27 cellular contexts compared by ENCODE assay signal in genomic region chr3:71371282-71371681, GRCh38.
A peak's percentile ranks its signal among the peaks of the same experiment; 100 is the strongest.
DNase-seq lines count a peak whose midpoint lies in the region; ATAC-seq and TF ChIP-seq lines count a peak whose summit lies in the region.
"Had no signal": no experiment of that assay in that cellular context is flagged by ENCODE, and none has a peak within 500 bp of the region (broad histone marks: within the 10 kb centered on the region; RNA-seq: fewer than 3 reads in every experiment).

No MANE protein-coding gene starts in this region.

- TF ChIP-seq CTCF in mammary epithelial cell (conservative IDR thresholded peaks at IDR 0.05 in 1 of 2, IDR thresholded peaks at IDR 0.05 in 1 of 2; ENCODE audit: extremely low read depth in 1 of 2, insufficient read depth in 1 of 2, low read depth in 1 of 2, low read length in 2 of 2) (no peak), Caco-2 (IDR thresholded peaks at IDR 0.05; ENCODE audit: insufficient read depth in 1 of 2, low read depth in 1 of 2, low read length in 1 of 2, severe bottlenecking in 1 of 2, unreplicated experiment in 1 of 2) (no peak)

- POLR2A ChIA-PET in Caco-2 (lab: Charles Lee): no interaction called here

- peak overlapping the region; percentile 13 for H3K4me3 Mint-ChIP-seq in activated naive CD8-positive, alpha-beta T cell
- no peak overlapping the region for H3K4me3 Mint-ChIP-seq in activated naive CD8-positive, alpha-beta T cell treated with anti-CD3 and anti-CD28 coated beads, Interleukin-2, amount 50 U/mL, for 24 hours
- no peak overlapping the region for H3K4me3 Mint-ChIP-seq in Caco-2 (ENCODE audit: unreplicated experiment)
- H3K4me3 Mint-ChIP-seq: B cell; brain; endodermal cell; stimulated activated naive CD8-positive, alpha-beta T cell treated with anti-CD3 and anti-CD28 coated beads, Interleukin-15, amount 100 ng/mL, for 72 hours; WTC11 had no signal

- H3K4ac ChIP-seq in mesendoderm (ENCODE audit: low read depth, low read length): no peak overlapping the region

- H3K9me3 Mint-ChIP-seq in activated naive CD8-positive, alpha-beta T cell (ENCODE audit: low read depth): no peaks in the 10 kb centered on the region
- no peaks in the 10 kb centered on the region for H3K9me3 Mint-ChIP-seq in activated naive CD8-positive, alpha-beta T cell treated with anti-CD3 and anti-CD28 coated beads, Interleukin-2, amount 50 U/mL, for 24 hours
- no peaks in the 10 kb centered on the region for H3K9me3 Mint-ChIP-seq in Caco-2 (ENCODE audit: unreplicated experiment)
- H3K9me3 Mint-ChIP-seq: brain; endodermal cell; stimulated activated naive CD8-positive, alpha-beta T cell treated with anti-CD3 and anti-CD28 coated beads, Interleukin-15, amount 100 ng/mL, for 72 hours; WTC11 had no signal

- no peak overlapping the region for H3K56ac ChIP-seq in mesendoderm (ENCODE audit: low read length)

- H3K79me1 ChIP-seq in mesendoderm (ENCODE audit: low read length): no peaks in the 10 kb centered on the region

- H2AK5ac ChIP-seq in mesendoderm (ENCODE audit: low read length): no peak overlapping the region

- in situ Hi-C loops in mammary epithelial cell (cut with MboI; ENCODE audit: low sequenced_read_pairs in 2 of 2): no loop called here

- WGBS in mammary epithelial cell (ENCODE audit: low coverage, missing lambda C conversion rate): 51% methylated on average over 6 of the region's 6 CpGs
- no CpG with 5 or more reads among the region's 6 CpGs for WGBS in mesendoderm (ENCODE audit: extremely low coverage, insufficient coverage, low lambda C conversion rate)

- H3K4me1 ChIP-seq in mammary epithelial cell (ENCODE audit: insufficient read depth, low read length) (no peaks in the 10 kb centered on the region), mesendoderm (ENCODE audit: control insufficient read depth, low read depth, low read length) (peaks cover 2% of the 10 kb centered on the region), Caco-2 (peaks cover 12% of the 10 kb centered on the region)
- H3K4me1 ChIP-seq: A549, colonic mucosa, prostate gland had no signal

- BruUV-seq in mammary epithelial cell (replicated peaks; lab: Mats Ljungman, UMichigan) (no TSS peak), Caco-2 (replicated peaks; lab: Mats Ljungman, UMichigan) (no TSS peak)

- no peak overlapping the region for H2BK5ac ChIP-seq in mesendoderm (ENCODE audit: low read length)

- DNase-seq in activated naive CD8-positive, alpha-beta T cell treated with anti-CD3 and anti-CD28 coated beads, Interleukin-2, amount 50 U/mL, for 24 hours: no peak
- peak; percentile 52 for DNase-seq in mammary epithelial cell
- DNase-seq in mesendoderm: no peak
- DNase-seq in Caco-2: no peak
- no peak for DNase-seq in COLO668 (lab: John Stamatoyannopoulos, UW; ENCODE audit: unreplicated experiment)
- DNase-seq: activated CD4-positive, alpha-beta T cell treated with anti-CD3 and anti-CD28 coated beads, Interleukin-2, amount 50 U/mL, for 4 hours; activated CD8-positive, alpha-beta memory T cell treated with anti-CD3 and anti-CD28 coated beads, Interleukin-2, amount 50 U/mL, for 48 hours; Calu3; colonic mucosa; endodermal cell; lower lobe of right lung; NCI-H1105 treated with DMSO at 0.1 percent for 48 hours; NCI-H2029 treated with DMSO at 0.1 percent for 48 hours; NCI-H226; NCI-H774; Right ventricle myocardium superior; stimulated activated CD4-positive, alpha-beta T cell treated with anti-CD3 and anti-CD28 coated beads, Interleukin-15, amount 100 ng/mL, for 24 hours; stimulated activated naive CD8-positive, alpha-beta T cell treated with anti-CD3 and anti-CD28 coated beads, Interleukin-15, amount 100 ng/mL, for 72 hours; transverse colon had no signal

- no peak overlapping the region for H4K8ac ChIP-seq in mesendoderm (ENCODE audit: low read depth, low read length)

- no peak overlapping the region for H2AFZ ChIP-seq in mammary epithelial cell (ENCODE audit: low read depth, low read length)

- H3K9me3 ChIP-seq in mammary epithelial cell (replicated peaks; ENCODE audit: insufficient read depth, low read length): no peaks in the 10 kb centered on the region
- H3K9me3 ChIP-seq in Caco-2: no peaks in the 10 kb centered on the region
- H3K9me3 ChIP-seq: A549, colonic mucosa, lower lobe of right lung, prostate gland, transverse colon had no signal

- no peak overlapping the region for H3K4me3 ChIP-seq in mammary epithelial cell (replicated peaks in 1 of 3; ENCODE audit: insufficient read depth in 1 of 3, low read depth in 2 of 3, low read length in 3 of 3)
- no peak overlapping the region for H3K4me3 ChIP-seq in mesendoderm (ENCODE audit: low read length)
- no peak overlapping the region for H3K4me3 ChIP-seq in Caco-2 (ENCODE audit: low read depth, low read length)
- H3K4me3 ChIP-seq: A549, colonic mucosa, lower lobe of right lung, prostate gland, transverse colon had no signal

- no peak overlapping the region for H4K5ac ChIP-seq in mesendoderm (ENCODE audit: low read length)

- H3K36me3 Mint-ChIP-seq in activated naive CD8-positive, alpha-beta T cell: peaks cover 12% of the 10 kb centered on the region
- H3K36me3 Mint-ChIP-seq in activated naive CD8-positive, alpha-beta T cell treated with anti-CD3 and anti-CD28 coated beads, Interleukin-2, amount 50 U/mL, for 24 hours (ENCODE audit: low read depth): peaks cover 5% of the 10 kb centered on the region
- H3K36me3 Mint-ChIP-seq in Caco-2 (ENCODE audit: insufficient read depth, unreplicated experiment): peaks cover 5% of the 10 kb centered on the region
- H3K36me3 Mint-ChIP-seq: brain, WTC11 had no signal

- H3K79me2 ChIP-seq in mammary epithelial cell (ENCODE audit: insufficient read depth, low read length) (no peaks in the 10 kb centered on the region), mesendoderm (ENCODE audit: control insufficient read depth, insufficient read depth, low read length) (no peaks in the 10 kb centered on the region)

- H3K9ac ChIP-seq in mammary epithelial cell (ENCODE audit: insufficient read depth, low read length) (no peak overlapping the region), mesendoderm (ENCODE audit: low read length) (no peak overlapping the region)

- intact Hi-C loops in mammary epithelial cell (cut with micrococcal nuclease): no loop called here
- intact Hi-C loops in Caco-2 (cut with micrococcal nuclease; ENCODE audit: unreplicated experiment): no loop called here

- ATAC-seq in activated naive CD8-positive, alpha-beta T cell treated with anti-CD3 and anti-CD28 coated beads, Interleukin-2, amount 50 U/mL, for 24 hours: no peak
- ATAC-seq in GM18498 (IDR thresholded peaks at IDR 0.05; ENCODE audit: unreplicated experiment) (no peak), GM21576 (IDR thresholded peaks at IDR 0.05; ENCODE audit: unreplicated experiment) (no peak)
- ATAC-seq: A549; lower lobe of right lung; stimulated activated naive CD8-positive, alpha-beta T cell treated with anti-CD3 and anti-CD28 coated beads, Interleukin-15, amount 100 ng/mL, for 72 hours; WTC11 had no signal

- no peak overlapping the region for H3K4me2 ChIP-seq in mammary epithelial cell (ENCODE audit: insufficient read depth, low read depth, low read length)
- H3K4me2 ChIP-seq in mesendoderm (ENCODE audit: low read length): no peak overlapping the region
- H3K4me2 ChIP-seq: A549 had no signal

- H2BK15ac ChIP-seq in mesendoderm (replicated peaks; ENCODE audit: low read depth): no peak overlapping the region

- H4K20me1 ChIP-seq in mammary epithelial cell (ENCODE audit: insufficient read depth, low read length): no peaks in the 10 kb centered on the region

- H3K27ac Mint-ChIP-seq in activated naive CD8-positive, alpha-beta T cell: peak overlapping the region; percentile 50
- H3K27ac Mint-ChIP-seq in activated naive CD8-positive, alpha-beta T cell treated with anti-CD3 and anti-CD28 coated beads, Interleukin-2, amount 50 U/mL, for 24 hours: no peak overlapping the region
- no peak overlapping the region for H3K27ac Mint-ChIP-seq in Caco-2 (ENCODE audit: unreplicated experiment)
- H3K27ac Mint-ChIP-seq: brain, endodermal cell, WTC11 had no signal

- CTCF ChIA-PET in mammary epithelial cell (lab: Charles Lee; ENCODE audit: low non-redundant PET) (no interaction called here), Caco-2 (lab: Charles Lee) (interaction anchor here (0.7 kb wide), 1 partner anchor 1418 kb away, joined by 5 read pairs; no protein-coding TSS in a partner anchor)

- H3K23ac ChIP-seq in mesendoderm (ENCODE audit: low read length): peak overlapping the region; percentile 24

- H3K4me1 Mint-ChIP-seq in activated naive CD8-positive, alpha-beta T cell (ENCODE audit: low read depth): peaks cover 88% of the 10 kb centered on the region
- peaks cover 84% of the 10 kb centered on the region for H3K4me1 Mint-ChIP-seq in activated naive CD8-positive, alpha-beta T cell treated with anti-CD3 and anti-CD28 coated beads, Interleukin-2, amount 50 U/mL, for 24 hours
- peaks cover 18% of the 10 kb centered on the region for H3K4me1 Mint-ChIP-seq in Caco-2 (ENCODE audit: low read depth, unreplicated experiment)

- H3K27ac ChIP-seq in mammary epithelial cell (ENCODE audit: insufficient read depth, low read depth, low read length) (no peak overlapping the region), mesendoderm (ENCODE audit: low read depth, low read length) (no peak overlapping the region)
- H3K27ac ChIP-seq: A549, colonic mucosa, lower lobe of right lung, prostate gland had no signal

- H2BK120ac ChIP-seq in mesendoderm (ENCODE audit: low read depth, low read length): no peak overlapping the region

- no peaks in the 10 kb centered on the region for H3K27me3 Mint-ChIP-seq in activated naive CD8-positive, alpha-beta T cell
- no peaks in the 10 kb centered on the region for H3K27me3 Mint-ChIP-seq in activated naive CD8-positive, alpha-beta T cell treated with anti-CD3 and anti-CD28 coated beads, Interleukin-2, amount 50 U/mL, for 24 hours
- H3K27me3 Mint-ChIP-seq in Caco-2 (ENCODE audit: insufficient read depth, unreplicated experiment): no peaks in the 10 kb centered on the region
- H3K27me3 Mint-ChIP-seq: B cell; stimulated activated naive CD8-positive, alpha-beta T cell treated with anti-CD3 and anti-CD28 coated beads, Interleukin-15, amount 100 ng/mL, for 72 hours had no signal

- no peak overlapping the region for H3K18ac ChIP-seq in mesendoderm (ENCODE audit: low read length)

- dilution Hi-C loops in mammary epithelial cell (cut with HindIII; ENCODE audit: low sequenced_read_pairs): no loop called here

- no peaks in the 10 kb centered on the region for H3K36me3 ChIP-seq in mammary epithelial cell (ENCODE audit: insufficient read depth, low read length)
- no peaks in the 10 kb centered on the region for H3K36me3 ChIP-seq in mesendoderm (ENCODE audit: control insufficient read depth, insufficient read depth, low read length)
- no peaks in the 10 kb centered on the region for H3K36me3 ChIP-seq in Caco-2 (ENCODE audit: control insufficient read depth, insufficient read depth, low read length)
- H3K36me3 ChIP-seq: colonic mucosa, lower lobe of right lung, prostate gland, transverse colon had no signal

- H3K27me3 ChIP-seq in mammary epithelial cell (ENCODE audit: insufficient read depth, low read length) (no peaks in the 10 kb centered on the region), mesendoderm (ENCODE audit: insufficient read depth, low read length, poor library complexity) (no peaks in the 10 kb centered on the region), Caco-2 (replicated peaks; ENCODE audit: control insufficient read depth, insufficient read depth, low read length) (no peaks in the 10 kb centered on the region)
- H3K27me3 ChIP-seq: colonic mucosa, transverse colon had no signal
